In the genomic region with DNA sequence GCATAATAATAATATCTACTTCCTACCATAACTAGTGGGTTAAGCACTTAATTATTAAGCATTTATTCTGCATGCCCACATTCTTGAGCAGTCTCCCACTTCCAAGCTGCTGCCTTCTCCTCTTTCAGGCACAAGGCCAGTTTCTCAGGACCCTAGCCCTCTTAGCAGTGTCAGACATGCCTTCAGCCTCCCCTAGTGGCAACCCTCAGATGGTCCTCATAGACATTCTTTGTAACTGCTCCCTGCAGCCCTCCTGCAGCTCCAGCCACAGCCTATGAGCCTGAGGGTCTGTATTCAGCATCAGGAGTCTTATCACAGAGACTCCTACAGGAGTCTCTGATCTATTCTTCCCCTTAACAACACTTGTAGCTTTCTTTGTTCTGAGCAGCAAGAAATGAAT, we compare ENCODE assay signal across 14 cellular contexts. TPM values are rescaled to one million over a fixed set of nuclear protein-coding genes. Genes with fewer than 3 reads are reported as not detected.
DNase-seq lines count a peak whose midpoint lies in the region; ATAC-seq and TF ChIP-seq lines count a peak whose summit lies in the region.
"Had no signal": no experiment of that assay in that cellular context is flagged by ENCODE, and none has a peak within 500 bp of the region (broad histone marks: within the 10 kb centered on the region; RNA-seq: fewer than 3 reads in every experiment).

No MANE protein-coding gene starts in this region.

- no peak for DNase-seq in AG09319 (ENCODE audit: extremely low read depth, low read depth)
- DNase-seq in GM23338 (ENCODE audit: low spot score) = peak; percentile 80
- peak; percentile 68 for DNase-seq in iPS-NIHi11 (ENCODE audit: low spot score)
- no peak for DNase-seq in AML-193 (lab: John Stamatoyannopoulos, UW)
- no peak for DNase-seq in NCI-H2227 treated with DMSO at 0.1 percent for 48 hours (lab: John Stamatoyannopoulos, UW)
- no peak for DNase-seq in immature natural killer cell
- no peak for DNase-seq in cerebellar nuclear complex (lab: John Stamatoyannopoulos, UW)
- DNase-seq: activated naive CD8-positive, alpha-beta T cell treated with anti-CD3 and anti-CD28 coated beads, Interleukin-2, amount 10 ng/mL, durations not matched to agents 7 days and 5 days; CD4-positive, CD25-positive, alpha-beta regulatory T cell; NCI-H2029 treated with DMSO at 0.1 percent for 48 hours; stimulated activated naive CD4-positive, alpha-beta T cell treated with Interleukin-2 at 50 U/mL for 16 hours had no signal

- H3K27me3 Mint-ChIP-seq in GM23338 (ENCODE audit: insufficient read depth, low read depth, poor library complexity) = peaks cover 9% of the 10 kb centered on the region
- H3K27me3 Mint-ChIP-seq in immature natural killer cell (ENCODE audit: low read depth in 3 of 3) = peaks cover 6 to 20% (median 18%) of the 10 kb centered on the region in 3 donors

- no peak overlapping the region for H3K9ac ChIP-seq in SU-DHL-6 (ENCODE audit: low read length)
- H3K9ac ChIP-seq: parathyroid adenoma had no signal

- H3K36me3 Mint-ChIP-seq in GM23338 (ENCODE audit: low read depth) = no peaks in the 10 kb centered on the region
- no peaks in the 10 kb centered on the region for H3K36me3 Mint-ChIP-seq in immature natural killer cell
- H3K36me3 Mint-ChIP-seq: activated naive CD8-positive, alpha-beta T cell treated with anti-CD3 and anti-CD28 coated beads, Interleukin-2, amount 10 ng/mL, durations not matched to agents 7 days and 5 days; CD4-positive, CD25-positive, alpha-beta regulatory T cell had no signal

- ATAC-seq in GM23338 = peak; percentile 88

- H3K27me3 ChIP-seq in GM23338 (ENCODE audit: insufficient read depth) = peaks cover 13% of the 10 kb centered on the region; the same call in 1 of the 2 replicates
- no peaks in the 10 kb centered on the region for H3K27me3 ChIP-seq in SU-DHL-6 (ENCODE audit: low read length)

- no peak overlapping the region for H3K4me3 ChIP-seq in GM23338
- no peak overlapping the region for H3K4me3 ChIP-seq in SU-DHL-6 (ENCODE audit: insufficient read depth, low read length, poor library complexity, severe bottlenecking)

- H2AFZ ChIP-seq in GM23338 = no peak overlapping the region
- H2AFZ ChIP-seq in SU-DHL-6 (ENCODE audit: low read depth, low read length, severe bottlenecking) = no peak overlapping the region
- H2AFZ ChIP-seq: parathyroid adenoma had no signal

- no peaks in the 10 kb centered on the region for H4K20me1 ChIP-seq in GM23338 (replicated peaks; ENCODE audit: insufficient read depth)
- no peaks in the 10 kb centered on the region for H4K20me1 ChIP-seq in SU-DHL-6 (ENCODE audit: low read depth, low read length)

- no peaks in the 10 kb centered on the region for H3K79me2 ChIP-seq in GM23338 (replicated peaks; ENCODE audit: insufficient read depth)
- no peaks in the 10 kb centered on the region for H3K79me2 ChIP-seq in SU-DHL-6 (ENCODE audit: insufficient read depth, low read length)
- H3K79me2 ChIP-seq: parathyroid adenoma had no signal

- H3K27ac ChIP-seq in GM23338 (ENCODE audit: low read depth) (no peak overlapping the region), SU-DHL-6 (ENCODE audit: low read depth, low read length) (no peak overlapping the region)
- H3K27ac ChIP-seq: parathyroid adenoma had no signal

- H3K27ac Mint-ChIP-seq in GM23338 (no peak overlapping the region), immature natural killer cell (no peak overlapping the region)
- H3K27ac Mint-ChIP-seq: activated naive CD8-positive, alpha-beta T cell treated with anti-CD3 and anti-CD28 coated beads, Interleukin-2, amount 10 ng/mL, durations not matched to agents 7 days and 5 days; CD4-positive, CD25-positive, alpha-beta regulatory T cell had no signal

- H3K4me2 ChIP-seq in GM23338 = no peak overlapping the region
- peak overlapping the region; percentile 34 for H3K4me2 ChIP-seq in SU-DHL-6 (ENCODE audit: low read depth, low read length, poor library complexity, severe bottlenecking)

- H3K9me2 ChIP-seq in GM23338 (ENCODE audit: insufficient read depth) (no peaks in the 10 kb centered on the region), SU-DHL-6 (replicated peaks; ENCODE audit: insufficient read depth, low read length) (no peaks in the 10 kb centered on the region)

- peak; percentile 3; the same call in 1 of the 2 replicates for TF ChIP-seq CTCF in AG09319 (IDR thresholded peaks at IDR 0.05; ENCODE audit: low read depth, low read length)
- peak; percentile 57 to 75 for TF ChIP-seq CTCF in GM23338 (conservative IDR thresholded peaks at IDR 0.05; ENCODE audit: low read depth in 2 of 2)
- TF ChIP-seq CTCF in SU-DHL-6 (IDR thresholded peaks at IDR 0.05; ENCODE audit: insufficient read depth, low read length, poor library complexity, severe bottlenecking) = no peak

- no peaks in the 10 kb centered on the region for H3K36me3 ChIP-seq in GM23338 (ENCODE audit: insufficient read depth)
- no peaks in the 10 kb centered on the region for H3K36me3 ChIP-seq in SU-DHL-6 (ENCODE audit: low read length)

- no peak overlapping the region for H3K4me3 Mint-ChIP-seq in GM23338
- no peak overlapping the region for H3K4me3 Mint-ChIP-seq in immature natural killer cell
- H3K4me3 Mint-ChIP-seq: activated naive CD8-positive, alpha-beta T cell treated with anti-CD3 and anti-CD28 coated beads, Interleukin-2, amount 10 ng/mL, durations not matched to agents 7 days and 5 days; CD4-positive, CD25-positive, alpha-beta regulatory T cell had no signal

- 0 out of 2 replicates have a peak, but pooled peaks cover 4% of the 10 kb centered on the region for H3K4me1 ChIP-seq in GM23338 (ENCODE audit: insufficient read depth)
- H3K4me1 ChIP-seq: parathyroid adenoma had no signal

- no peaks in the 10 kb centered on the region for H3F3A ChIP-seq in GM23338 (replicated peaks; ENCODE audit: low read depth)
- no peaks in the 10 kb centered on the region for H3F3A ChIP-seq in SU-DHL-6 (ENCODE audit: insufficient read depth)

- H3K9me3 ChIP-seq in SU-DHL-6 (ENCODE audit: insufficient read depth, low read length) = no peaks in the 10 kb centered on the region

- no peaks in the 10 kb centered on the region for H3K9me3 Mint-ChIP-seq in GM23338
- no peaks in the 10 kb centered on the region for H3K9me3 Mint-ChIP-seq in immature natural killer cell
- H3K9me3 Mint-ChIP-seq: activated naive CD8-positive, alpha-beta T cell treated with anti-CD3 and anti-CD28 coated beads, Interleukin-2, amount 10 ng/mL, durations not matched to agents 7 days and 5 days had no signal

- H3K4me1 Mint-ChIP-seq in GM23338 = peaks cover 19% of the 10 kb centered on the region
- H3K4me1 Mint-ChIP-seq in immature natural killer cell = peaks cover 4 to 8% of the 10 kb centered on the region in 2 donors

TF ChIP-seq in GM23338, 12 proteins besides CTCF, POLR2A, EP300 and RAD21 (continues in another document):
- no peak for TF ChIP-seq EZH2 (IDR thresholded peaks at IDR 0.05; ENCODE audit: low read depth, unreplicated experiment)
- TF ChIP-seq EZH2phosphoT487 (IDR thresholded peaks at IDR 0.05; ENCODE audit: unreplicated experiment) = no peak
- TF ChIP-seq ZNF331 (CRISPR knock-in tag; IDR thresholded peaks at IDR 0.05; ENCODE audit: low read depth) = no peak

RNA-seq across cellular contexts. Expression of a gene that starts 3.8 kb away (rescaled TPM):
- total RNA-seq in GM23338 (2014; rRNA removed; shearing (Covaris generic)) = not detected in 2 replicates
- not detected in 2 replicates for polyA plus RNA-seq in GM23338 (2016; fragmentation: Nextera tagmentation; extraction: Ambion mirVana)
- polyA plus RNA-seq in immature natural killer cell = not detected
- total RNA-seq: activated naive CD8-positive, alpha-beta T cell treated with anti-CD3 and anti-CD28 coated beads, Interleukin-2, amount 10 ng/mL, durations not matched to agents 7 days and 5 days; CD4-positive, CD25-positive, alpha-beta regulatory T cell; lung microvascular endothelial cell had no signal
- polyA plus RNA-seq: CD4-positive, CD25-positive, alpha-beta regulatory T cell had no signal

RNA-seq across cellular contexts. Expression of a gene that starts 57.3 kb away (rescaled TPM):
- 1.4 and 1.5 TPM in 2 replicates for total RNA-seq in GM23338 (2014; rRNA removed; shearing (Covaris generic))
- polyA plus RNA-seq in GM23338 (2016; fragmentation: Nextera tagmentation; extraction: Ambion mirVana) (1.1 TPM in 2 replicates), immature natural killer cell (not detected)
- total RNA-seq: activated naive CD8-positive, alpha-beta T cell treated with anti-CD3 and anti-CD28 coated beads, Interleukin-2, amount 10 ng/mL, durations not matched to agents 7 days and 5 days; CD4-positive, CD25-positive, alpha-beta regulatory T cell; lung microvascular endothelial cell had no signal
- polyA plus RNA-seq: CD4-positive, CD25-positive, alpha-beta regulatory T cell had no signal

Comparison
In these comparisons a context has a peak if more than half of its experiments do, and no peak if none do; other contexts are left out.
1. DNase-seq: peak in GM23338 (single experiment) and iPS-NIHi11 (single experiment); none in AG09319 (single experiment), AML-193 (0 of 2), NCI-H2227 treated with DMSO at 0.1 percent for 48 hours (single experiment), immature natural killer cell (0 of 3) and cerebellar nuclear complex (0 of 2).